ENCODE assay signal across 10 cellular contexts in genomic region chr14:92649934-92650545, GRCh38.
A peak's percentile ranks its signal among the peaks of the same experiment; 100 is the strongest.
DNase-seq lines count a peak whose midpoint lies in the region; ATAC-seq, FAIRE-seq and TF ChIP-seq lines count a peak whose summit lies in the region.
"Had no signal": no experiment of that assay in that cellular context is flagged by ENCODE, and none has a peak within 500 bp of the region (broad histone marks: within the 10 kb centered on the region; RNA-seq: fewer than 3 reads in every experiment).

No MANE protein-coding gene starts in this region.

- no peaks in the 10 kb centered on the region for H3K27me3 Mint-ChIP-seq in activated CD4-positive, alpha-beta T cell treated with anti-CD3 and anti-CD28 coated beads for 36 hours
- H3K27me3 Mint-ChIP-seq in astrocyte (ENCODE audit: low read depth, unreplicated experiment), result no peaks in the 10 kb centered on the region

- no peak overlapping the region for H3K9ac ChIP-seq in astrocyte (ENCODE audit: low read length)
- H3K9ac ChIP-seq in kidney (ENCODE audit: low read length in 2 of 2), result no peak overlapping the region

- DNase-seq in activated CD4-positive, alpha-beta T cell treated with anti-CD3 and anti-CD28 coated beads for 36 hours, result no peak
- DNase-seq in activated CD4-positive, alpha-beta T cell treated with anti-CD3 and anti-CD28 coated beads for 1 hour, result no peak
- peak; percentile 75 for DNase-seq in astrocyte (ENCODE audit: low read depth)
- DNase-seq in kidney, result peak; percentile 73
- peak; percentile 60 for DNase-seq in thoracic aorta (ENCODE audit: low spot score)
- DNase-seq in NCI-H774 (lab: John Stamatoyannopoulos, UW), result no peak
- no peak for DNase-seq in NCI-H146 treated with DMSO at 0.1 percent for 48 hours (lab: John Stamatoyannopoulos, UW; ENCODE audit: unreplicated experiment)
- DNase-seq in ecto neural progenitor cell (ENCODE audit: low spot score), result no peak

- CTCF ChIA-PET in activated CD4-positive, alpha-beta T cell treated with anti-CD3 and anti-CD28 coated beads for 36 hours (lab: Charles Lee), result interaction anchor here (1.0 kb wide), 1 partner anchor 14 kb away, joined by 3 read pairs; no protein-coding TSS in a partner anchor

- no peak overlapping the region for H2AFZ ChIP-seq in astrocyte (ENCODE audit: low read depth, low read length)

- ATAC-seq in activated CD4-positive, alpha-beta T cell treated with anti-CD3 and anti-CD28 coated beads for 36 hours, result no peak
- peak; percentile 22 for ATAC-seq in thoracic aorta (ENCODE audit: insufficient number of reproducible peaks, low FRiP score, low read depth)
- ATAC-seq: Panc1 had no signal

- intact Hi-C loops in activated CD4-positive, alpha-beta T cell treated with anti-CD3 and anti-CD28 coated beads for 36 hours (cut with DNase I, micrococcal nuclease), result loop anchor here (2.0 to 10.0 kb wide), 8 partner anchors 19 to 785 kb away; partner anchors contain the start of genes CPSF2 (in 1 of the 2), NDUFB1 (in 1 of the 2) and TC2N (in 1 of the 2)
- intact Hi-C loops in kidney (cut with DNase I), result no loop called here

- POLR2A ChIA-PET in activated CD4-positive, alpha-beta T cell treated with anti-CD3 and anti-CD28 coated beads for 36 hours (lab: Charles Lee), result interaction anchor here (0.5 to 1.4 kb wide), 2 partner anchors 27 to 1313 kb away, joined by 3 to 5 read pairs; no protein-coding TSS in a partner anchor

- peaks cover 29% of the 10 kb centered on the region for H3K36me3 Mint-ChIP-seq in activated CD4-positive, alpha-beta T cell treated with anti-CD3 and anti-CD28 coated beads for 36 hours (ENCODE audit: low read depth)
- peaks cover 27% of the 10 kb centered on the region for H3K36me3 Mint-ChIP-seq in astrocyte (ENCODE audit: low read depth, unreplicated experiment)

- H3K4me1 ChIP-seq in astrocyte (ENCODE audit: insufficient read depth, low read length) (peaks cover 15% of the 10 kb centered on the region), kidney (ENCODE audit: control insufficient read depth in 1 of 2, insufficient read depth in 1 of 2, low read depth in 1 of 2, low read length in 2 of 2) (peaks cover 0 to 3% of the 10 kb centered on the region in 2 donors), thoracic aorta (ENCODE audit: control insufficient read depth in 1 of 2, low read depth in 2 of 2) (peaks cover 28 to 52% of the 10 kb centered on the region in 2 donors)
- H3K4me1 ChIP-seq: A549 had no signal

- H4K20me1 ChIP-seq in astrocyte (ENCODE audit: insufficient read depth, low read length), result no peaks in the 10 kb centered on the region

- no peaks in the 10 kb centered on the region for H3K79me2 ChIP-seq in astrocyte (ENCODE audit: insufficient read depth, low read length)

- H3K4me1 Mint-ChIP-seq in activated CD4-positive, alpha-beta T cell treated with anti-CD3 and anti-CD28 coated beads for 36 hours, result peaks cover 74% of the 10 kb centered on the region
- H3K4me1 Mint-ChIP-seq in astrocyte (ENCODE audit: low read depth, unreplicated experiment), result peaks cover 13% of the 10 kb centered on the region

- H3K4me3 ChIP-seq in astrocyte (ENCODE audit: insufficient read depth, low read depth, low read length), result no peak overlapping the region
- no peak overlapping the region for H3K4me3 ChIP-seq in kidney (ENCODE audit: low read length in 2 of 2)
- H3K4me3 ChIP-seq in thoracic aorta, result no peak overlapping the region
- H3K4me3 ChIP-seq: A549 had no signal

- no peak overlapping the region for H3K27ac ChIP-seq in astrocyte (ENCODE audit: low read depth, low read length)
- H3K27ac ChIP-seq in kidney (ENCODE audit: low read depth in 2 of 2, low read length in 2 of 2), result no peak overlapping the region
- peak overlapping the region; percentile 99 for H3K27ac ChIP-seq in thoracic aorta
- H3K27ac ChIP-seq: A549 had no signal

- H3K9me3 Mint-ChIP-seq in activated CD4-positive, alpha-beta T cell treated with anti-CD3 and anti-CD28 coated beads for 36 hours (ENCODE audit: low read depth), result peaks cover 4% of the 10 kb centered on the region
- peaks cover 6% of the 10 kb centered on the region for H3K9me3 Mint-ChIP-seq in astrocyte (ENCODE audit: unreplicated experiment)

- no peak overlapping the region for H3K4me3 Mint-ChIP-seq in activated CD4-positive, alpha-beta T cell treated with anti-CD3 and anti-CD28 coated beads for 36 hours
- H3K4me3 Mint-ChIP-seq in astrocyte (ENCODE audit: unreplicated experiment), result no peak overlapping the region

- TF ChIP-seq CTCF in astrocyte (IDR thresholded peaks at IDR 0.05; ENCODE audit: insufficient read depth, low read depth, low read length) (no peak), kidney (IDR thresholded peaks at IDR 0.05; ENCODE audit: borderline replicate concordance, extremely low read depth, insufficient read depth) (no peak), thoracic aorta (IDR thresholded peaks at IDR 0.05) (no peak)

- H3K4me2 ChIP-seq in astrocyte (ENCODE audit: low read length), result no peak overlapping the region
- H3K4me2 ChIP-seq: A549 had no signal

- H3K9me3 ChIP-seq in astrocyte (ENCODE audit: insufficient read depth, low read depth, low read length) (peaks cover 4% of the 10 kb centered on the region), kidney (ENCODE audit: control insufficient read depth in 1 of 2, low read length in 2 of 2) (no peaks in the 10 kb centered on the region), thoracic aorta (no peaks in the 10 kb centered on the region)

- peak overlapping the region; percentile 96 for H3K27ac Mint-ChIP-seq in activated CD4-positive, alpha-beta T cell treated with anti-CD3 and anti-CD28 coated beads for 36 hours
- no peak overlapping the region for H3K27ac Mint-ChIP-seq in astrocyte (ENCODE audit: unreplicated experiment)

- no peak for FAIRE-seq in astrocyte (lab: Jason Lieb, UNC)
- no peak for FAIRE-seq in kidney (lab: Jason Lieb, UNC)
- FAIRE-seq: A549 had no signal

- H3K27me3 ChIP-seq in astrocyte (ENCODE audit: insufficient read depth, low read length) (no peaks in the 10 kb centered on the region), thoracic aorta (replicated peaks; ENCODE audit: insufficient read depth) (no peaks in the 10 kb centered on the region)

- H3K36me3 ChIP-seq in astrocyte (ENCODE audit: insufficient read depth, low read length) (no peaks in the 10 kb centered on the region), kidney (ENCODE audit: control insufficient read depth in 1 of 2, insufficient read depth in 2 of 2, low read length in 2 of 2) (no peaks in the 10 kb centered on the region), thoracic aorta (peaks cover 10% of the 10 kb centered on the region)

Comparison
In these comparisons a context has a peak if more than half of its experiments do, and no peak if none do; other contexts are left out.
1. DNase-seq: peak in astrocyte (single experiment), kidney (single experiment) and thoracic aorta (single experiment); none in activated CD4-positive, alpha-beta T cell treated with anti-CD3 and anti-CD28 coated beads for 36 hours (single experiment), activated CD4-positive, alpha-beta T cell treated with anti-CD3 and anti-CD28 coated beads for 1 hour (single experiment), NCI-H774 (single experiment), NCI-H146 treated with DMSO at 0.1 percent for 48 hours (single experiment) and ecto neural progenitor cell (single experiment).
2. H3K27ac ChIP-seq: peak in thoracic aorta (2 of 2); none in astrocyte (single experiment) and kidney (0 of 2).